ENCODE assay signal across 34 cellular contexts in genomic region chr5:153005711-153006110, GRCh38.
DNase-seq lines count a peak whose midpoint lies in the region; ATAC-seq, FAIRE-seq and TF ChIP-seq lines count a peak whose summit lies in the region.
"Had no signal": no experiment of that assay in that cellular context is flagged by ENCODE, and none has a peak within 500 bp of the region (broad histone marks: within the 10 kb centered on the region; RNA-seq: fewer than 3 reads in every experiment).

No MANE protein-coding gene starts in this region.

- H3K9me3 Mint-ChIP-seq in endodermal cell, result peaks cover 36% of the 10 kb centered on the region
- peaks cover 13% of the 10 kb centered on the region for H3K9me3 Mint-ChIP-seq in activated T-helper 17 cell treated with anti-CD3 and anti-CD28 coated beads, Interleukin-2, amount 50 U/mL, for 72 hours

- H2AFZ ChIP-seq in K562 (ENCODE audit: low read depth, low read length), result no peak overlapping the region

- H3K4me2 ChIP-seq in K562 (ENCODE audit: insufficient read depth, low read length), result no peak overlapping the region
- H3K4me2 ChIP-seq: A549; BLaER1; BLaER1 treated with 17β-estradiol and CSF1 and Interleukin-3, amounts not matched to agents 10 nM and 100 nM had no signal

- CTCF ChIA-PET in HEK293 (lab: Yijun Ruan, JAX) (no interaction called here), K562 (lab: Yijun Ruan, JAX; ENCODE audit: low intra/inter-chr PET ratio) (no interaction called here)

- no peak for FAIRE-seq in K562 (lab: Jason Lieb, UNC)
- FAIRE-seq: A204.1, A549, D721Med had no signal

- DNase-seq in K562 (ENCODE audit: extremely low read depth in 1 of 4, low spot score in 3 of 4) (no peak), endodermal cell (no peak), right cardiac atrium (no peak), suprapubic skin (ENCODE audit: low spot score in 2 of 2) (no peak)
- DNase-seq: 8988T; ACHN; AML-193; BE2C; C1 segment of cervical spinal cord; Caco-2; Calu3; CD4-positive, alpha-beta memory T cell; CD4-positive, alpha-beta T cell; CD4-positive, CD25-positive, alpha-beta regulatory T cell; CD8-positive, alpha-beta memory T cell; CD8-positive, alpha-beta T cell; COR-L47; DMS 273 treated with DMSO at 0.1 percent for 48 hours; DMS153; DMS79; DMS79 treated with DMSO at 0.1 percent for 48 hours; DND-41; EL had no signal

- H3K27ac ChIP-seq in HEK293 (ENCODE audit: extremely low read depth, low read depth, low read length) (no peak overlapping the region), K562 (ENCODE audit: extremely low read depth, low read depth, low read length) (no peak overlapping the region), endodermal cell (ENCODE audit: low read depth, low read length) (no peak overlapping the region), right cardiac atrium (ENCODE audit: low read length) (no peak overlapping the region), suprapubic skin (no peak overlapping the region)
- H3K27ac ChIP-seq: 22Rv1; A549; BLaER1; BLaER1 treated with 17β-estradiol and CSF1 and Interleukin-3, amounts not matched to agents 10 nM and 100 nM; C4-2B had no signal

- H3K9me3 ChIP-seq in HEK293 (ENCODE audit: control insufficient read depth, insufficient read depth, low read depth, low read length) (no peaks in the 10 kb centered on the region), K562 (replicated peaks; ENCODE audit: control insufficient read depth, insufficient read depth, low read depth, low read length) (no peaks in the 10 kb centered on the region; the same call in 1 of the 2 replicates), endodermal cell (ENCODE audit: control insufficient read depth, low read length) (peaks cover 68% of the 10 kb centered on the region), right cardiac atrium (ENCODE audit: control insufficient read depth, low read length) (no peaks in the 10 kb centered on the region), suprapubic skin (peaks cover 13% of the 10 kb centered on the region)

- H3K79me2 ChIP-seq in K562 (ENCODE audit: control insufficient read depth, insufficient read depth, low read length), result no peaks in the 10 kb centered on the region

- no peak overlapping the region for H3K4me3 ChIP-seq in HEK293 (ENCODE audit: low read depth, low read length)
- no peak overlapping the region for H3K4me3 ChIP-seq in K562
- peak overlapping the region; percentile 61 for H3K4me3 ChIP-seq in endodermal cell (ENCODE audit: low read length)
- no peak overlapping the region for H3K4me3 ChIP-seq in right cardiac atrium (ENCODE audit: low read length)
- no peak overlapping the region for H3K4me3 ChIP-seq in suprapubic skin
- H3K4me3 ChIP-seq: A549; BLaER1; BLaER1 treated with 17β-estradiol and CSF1 and Interleukin-3, amounts not matched to agents 10 nM and 100 nM had no signal

- H3K27me3 ChIP-seq in K562 (ENCODE audit: control insufficient read depth in 2 of 2, insufficient read depth in 2 of 2, low read length in 2 of 2), result no peaks in the 10 kb centered on the region
- H3K27me3 ChIP-seq in endodermal cell (ENCODE audit: control insufficient read depth, insufficient read depth, low read length, poor library complexity, severe bottlenecking), result no peaks in the 10 kb centered on the region
- no peaks in the 10 kb centered on the region for H3K27me3 ChIP-seq in right cardiac atrium (ENCODE audit: control insufficient read depth, insufficient read depth)
- H3K27me3 ChIP-seq in suprapubic skin, result no peaks in the 10 kb centered on the region
- H3K27me3 ChIP-seq: BE2C; BLaER1; BLaER1 treated with 17β-estradiol and CSF1 and Interleukin-3, amounts not matched to agents 10 nM and 100 nM had no signal

- no peaks in the 10 kb centered on the region for H3K9me1 ChIP-seq in K562 (ENCODE audit: control insufficient read depth, insufficient read depth, low read length)

- no peak for ATAC-seq in K562
- ATAC-seq in right cardiac atrium, result no peak
- ATAC-seq in activated T-helper 17 cell treated with anti-CD3 and anti-CD28 coated beads, Interleukin-2, amount 50 U/mL, for 72 hours (replicated peaks), result no peak
- ATAC-seq: A549; CD8-positive, alpha-beta T cell had no signal

- no peaks in the 10 kb centered on the region for H3K36me3 Mint-ChIP-seq in endodermal cell (ENCODE audit: low read depth)
- H3K36me3 Mint-ChIP-seq in activated T-helper 17 cell treated with anti-CD3 and anti-CD28 coated beads, Interleukin-2, amount 50 U/mL, for 72 hours (ENCODE audit: low read depth), result no peaks in the 10 kb centered on the region
- H3K36me3 Mint-ChIP-seq: CD14-positive monocyte; CD4-positive, alpha-beta memory T cell; CD4-positive, CD25-positive, alpha-beta regulatory T cell; CD8-positive, alpha-beta memory T cell; CD8-positive, alpha-beta T cell had no signal

- TF ChIP-seq RAD21 in K562 (CRISPR knock-in tag; conservative IDR thresholded peaks at IDR 0.05 in 1 of 2, IDR thresholded peaks at IDR 0.05 in 1 of 2), result no peak

- intact Hi-C loops in K562 (cut with micrococcal nuclease), result no loop called here
- intact Hi-C loops in right cardiac atrium (cut with DNase I), result no loop called here

- BruUV-seq in K562 (replicated peaks; lab: Mats Ljungman, UMichigan), result no TSS peak

- H3K27me3 Mint-ChIP-seq in endodermal cell (ENCODE audit: insufficient read depth), result no peaks in the 10 kb centered on the region
- H3K27me3 Mint-ChIP-seq in activated T-helper 17 cell treated with anti-CD3 and anti-CD28 coated beads, Interleukin-2, amount 50 U/mL, for 72 hours, result no peaks in the 10 kb centered on the region
- H3K27me3 Mint-ChIP-seq: B cell; CD4-positive, alpha-beta memory T cell; CD4-positive, alpha-beta T cell; CD4-positive, CD25-positive, alpha-beta regulatory T cell; CD8-positive, alpha-beta memory T cell had no signal

- no peak for TF ChIP-seq CTCF in HEK293 (tag by site-specific recombination; IDR thresholded peaks at IDR 0.05)
- TF ChIP-seq CTCF in K562 (IDR thresholded peaks at IDR 0.05 in 2 of 3, conservative IDR thresholded peaks at IDR 0.05 in 1 of 3; ENCODE audit: insufficient read depth in 2 of 3, low read depth in 1 of 3, low read length in 3 of 3), result no peak
- no peak for TF ChIP-seq CTCF in endodermal cell (conservative IDR thresholded peaks at IDR 0.05)
- no peak for TF ChIP-seq CTCF in suprapubic skin (IDR thresholded peaks at IDR 0.05)

- no peak overlapping the region for H3K27ac Mint-ChIP-seq in endodermal cell
- H3K27ac Mint-ChIP-seq in activated T-helper 17 cell treated with anti-CD3 and anti-CD28 coated beads, Interleukin-2, amount 50 U/mL, for 72 hours, result no peak overlapping the region
- H3K27ac Mint-ChIP-seq: B cell; CD14-positive monocyte; CD4-positive, alpha-beta memory T cell; CD4-positive, alpha-beta T cell; CD4-positive, CD25-positive, alpha-beta regulatory T cell; CD8-positive, alpha-beta memory T cell; CD8-positive, alpha-beta T cell had no signal

- in situ Hi-C loops in K562 (cut with MboI), result no loop called here

- H3K9ac ChIP-seq in K562 (ENCODE audit: insufficient read depth in 1 of 2, low read depth in 2 of 2, low read length in 2 of 2), result no peak overlapping the region
- no peak overlapping the region for H3K9ac ChIP-seq in endodermal cell (ENCODE audit: extremely low read depth, low read length, poor library complexity, severe bottlenecking)
- H3K9ac ChIP-seq: BLaER1; BLaER1 treated with 17β-estradiol and CSF1 and Interleukin-3, amounts not matched to agents 10 nM and 100 nM had no signal

- H4K20me1 ChIP-seq in K562 (replicated peaks; ENCODE audit: control insufficient read depth, insufficient read depth, low read length), result no peaks in the 10 kb centered on the region
- H4K20me1 ChIP-seq: BLaER1; BLaER1 treated with 17β-estradiol and CSF1 and Interleukin-3, amounts not matched to agents 10 nM and 100 nM had no signal

- 2% methylated on average over 2 of the region's 2 CpGs for WGBS in K562 (ENCODE audit: insufficient coverage, low coverage, missing lambda C conversion rate)
- WGBS in endodermal cell (ENCODE audit: insufficient coverage in 1 of 2, insufficient read length in 1 of 2), 2 experiments, result 85 to 95% methylated on average over 2 of the region's 2 CpGs
- 71% methylated on average over 2 of the region's 2 CpGs for WGBS in right cardiac atrium
- WGBS in suprapubic skin, result 88% methylated on average over 2 of the region's 2 CpGs

- TF ChIP-seq EP300 in K562 (IDR thresholded peaks at IDR 0.05; ENCODE audit: low read length) (no peak), suprapubic skin (IDR thresholded peaks at IDR 0.05) (no peak)

- TF ChIP-seq POLR2A in K562 (conservative IDR thresholded peaks at IDR 0.05) (no peak), suprapubic skin (IDR thresholded peaks at IDR 0.05) (no peak)

- POLR2A ChIA-PET in HEK293 (lab: Yijun Ruan, JAX) (no interaction called here), K562 (lab: Yijun Ruan, JAX) (no interaction called here)

- no peak overlapping the region for H3K4me3 Mint-ChIP-seq in endodermal cell
- H3K4me3 Mint-ChIP-seq in activated T-helper 17 cell treated with anti-CD3 and anti-CD28 coated beads, Interleukin-2, amount 50 U/mL, for 72 hours, result no peak overlapping the region
- H3K4me3 Mint-ChIP-seq: B cell; CD14-positive monocyte; CD4-positive, alpha-beta memory T cell; CD4-positive, alpha-beta T cell; CD4-positive, CD25-positive, alpha-beta regulatory T cell; CD8-positive, alpha-beta memory T cell; CD8-positive, alpha-beta T cell had no signal

- H3K4me1 ChIP-seq in HEK293 (ENCODE audit: control insufficient read depth, insufficient read depth, low read length) (no peaks in the 10 kb centered on the region), K562 (replicated peaks in 1 of 2; ENCODE audit: control insufficient read depth in 2 of 2, insufficient read depth in 2 of 2, low read length in 2 of 2) (no peaks in the 10 kb centered on the region), endodermal cell (ENCODE audit: control insufficient read depth, insufficient read depth, low read length) (no peaks in the 10 kb centered on the region), right cardiac atrium (ENCODE audit: control insufficient read depth, insufficient read depth, low read length) (no peaks in the 10 kb centered on the region), suprapubic skin (no peaks in the 10 kb centered on the region)
- H3K4me1 ChIP-seq: A549; BE2C; BLaER1; BLaER1 treated with 17β-estradiol and CSF1 and Interleukin-3, amounts not matched to agents 10 nM and 100 nM; Caco-2 had no signal

- H3K4me1 Mint-ChIP-seq in endodermal cell, result peaks cover 11% of the 10 kb centered on the region
- no peaks in the 10 kb centered on the region for H3K4me1 Mint-ChIP-seq in activated T-helper 17 cell treated with anti-CD3 and anti-CD28 coated beads, Interleukin-2, amount 50 U/mL, for 72 hours
- H3K4me1 Mint-ChIP-seq: B cell; CD14-positive monocyte; CD4-positive, alpha-beta memory T cell; CD4-positive, CD25-positive, alpha-beta regulatory T cell; CD8-positive, alpha-beta memory T cell had no signal

- H3K36me3 ChIP-seq in HEK293 (ENCODE audit: control insufficient read depth in 2 of 2, insufficient read depth in 1 of 2, low read length in 2 of 2) (no peaks in the 10 kb centered on the region), K562 (ENCODE audit: control insufficient read depth, insufficient read depth, low read length) (no peaks in the 10 kb centered on the region), endodermal cell (ENCODE audit: control insufficient read depth, insufficient read depth, low read length) (no peaks in the 10 kb centered on the region), suprapubic skin (no peaks in the 10 kb centered on the region)
- H3K36me3 ChIP-seq: BE2C; BLaER1; BLaER1 treated with 17β-estradiol and CSF1 and Interleukin-3, amounts not matched to agents 10 nM and 100 nM had no signal

TF ChIP-seq in K562, 482 proteins besides CTCF, POLR2A, EP300 and RAD21 (continues in another document):
- TF ChIP-seq ZBED1 (IDR thresholded peaks at IDR 0.05), result no peak

Comparison
In these comparisons a context has a peak if more than half of its experiments do, and no peak if none do; other contexts are left out.
1. Of the 44 proteins assayed by ChIP-seq in both K562 and HEK293: peak only in K562: none; only in HEK293: none; in both: ZNF707; in neither: 43.